ENCODE assay signal across 12 cellular contexts in the genomic region with DNA sequence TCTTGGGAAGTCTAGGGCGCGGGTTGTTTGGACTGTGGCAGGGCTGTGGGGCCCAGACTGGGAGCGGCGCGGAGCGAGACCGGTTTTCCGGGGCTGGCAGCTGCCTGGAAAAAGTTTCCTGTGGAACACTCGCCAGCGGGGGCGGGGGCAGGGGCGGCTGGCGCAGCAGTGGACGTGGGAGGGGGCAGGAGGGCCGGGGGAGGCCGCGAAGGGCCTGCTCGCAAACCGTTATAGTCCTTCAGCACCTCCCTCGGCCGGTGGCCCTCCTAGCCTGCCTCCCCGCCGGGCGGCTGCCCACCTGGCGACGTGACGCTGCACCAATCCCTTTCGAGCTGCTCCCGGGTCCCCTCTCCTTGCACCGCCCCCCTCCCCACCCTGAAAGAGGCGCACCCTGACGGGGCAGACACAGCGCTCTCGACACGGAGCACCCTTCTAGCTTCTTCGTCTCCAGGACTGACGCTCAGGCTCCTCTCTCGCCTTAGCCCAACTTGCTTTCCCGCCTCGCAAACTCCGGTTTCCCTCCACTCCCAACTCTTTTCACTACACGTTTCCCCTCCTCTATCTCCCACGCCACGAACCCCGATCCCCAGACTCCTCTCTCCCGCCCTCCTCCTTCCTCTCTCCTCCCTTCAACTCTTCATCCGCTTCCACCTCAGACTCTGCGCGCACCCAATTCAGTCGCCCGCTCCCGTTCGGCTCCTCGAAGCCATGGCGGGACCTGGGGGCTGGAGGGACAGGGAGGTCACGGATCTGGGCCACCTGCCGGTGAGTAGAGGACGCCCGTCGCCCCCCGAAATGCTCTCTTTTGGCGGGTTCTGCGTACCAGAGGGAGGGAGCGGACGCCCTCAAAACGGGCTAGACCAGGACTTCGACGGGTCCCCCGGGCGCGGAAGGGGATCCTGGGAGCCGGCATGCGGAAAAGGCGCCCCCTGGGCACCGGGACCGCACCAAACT. TPM values are rescaled to one million over a fixed set of nuclear protein-coding genes. Genes with fewer than 3 reads are reported as not detected.
A peak's percentile ranks its signal among the peaks of the same experiment; 100 is the strongest.
DNase-seq lines count a peak whose midpoint lies in the region; ATAC-seq and TF ChIP-seq lines count a peak whose summit lies in the region.
"Had no signal": no experiment of that assay in that cellular context is flagged by ENCODE, and none has a peak within 500 bp of the region (broad histone marks: within the 10 kb centered on the region; RNA-seq: fewer than 3 reads in every experiment).

A gene with protein sequence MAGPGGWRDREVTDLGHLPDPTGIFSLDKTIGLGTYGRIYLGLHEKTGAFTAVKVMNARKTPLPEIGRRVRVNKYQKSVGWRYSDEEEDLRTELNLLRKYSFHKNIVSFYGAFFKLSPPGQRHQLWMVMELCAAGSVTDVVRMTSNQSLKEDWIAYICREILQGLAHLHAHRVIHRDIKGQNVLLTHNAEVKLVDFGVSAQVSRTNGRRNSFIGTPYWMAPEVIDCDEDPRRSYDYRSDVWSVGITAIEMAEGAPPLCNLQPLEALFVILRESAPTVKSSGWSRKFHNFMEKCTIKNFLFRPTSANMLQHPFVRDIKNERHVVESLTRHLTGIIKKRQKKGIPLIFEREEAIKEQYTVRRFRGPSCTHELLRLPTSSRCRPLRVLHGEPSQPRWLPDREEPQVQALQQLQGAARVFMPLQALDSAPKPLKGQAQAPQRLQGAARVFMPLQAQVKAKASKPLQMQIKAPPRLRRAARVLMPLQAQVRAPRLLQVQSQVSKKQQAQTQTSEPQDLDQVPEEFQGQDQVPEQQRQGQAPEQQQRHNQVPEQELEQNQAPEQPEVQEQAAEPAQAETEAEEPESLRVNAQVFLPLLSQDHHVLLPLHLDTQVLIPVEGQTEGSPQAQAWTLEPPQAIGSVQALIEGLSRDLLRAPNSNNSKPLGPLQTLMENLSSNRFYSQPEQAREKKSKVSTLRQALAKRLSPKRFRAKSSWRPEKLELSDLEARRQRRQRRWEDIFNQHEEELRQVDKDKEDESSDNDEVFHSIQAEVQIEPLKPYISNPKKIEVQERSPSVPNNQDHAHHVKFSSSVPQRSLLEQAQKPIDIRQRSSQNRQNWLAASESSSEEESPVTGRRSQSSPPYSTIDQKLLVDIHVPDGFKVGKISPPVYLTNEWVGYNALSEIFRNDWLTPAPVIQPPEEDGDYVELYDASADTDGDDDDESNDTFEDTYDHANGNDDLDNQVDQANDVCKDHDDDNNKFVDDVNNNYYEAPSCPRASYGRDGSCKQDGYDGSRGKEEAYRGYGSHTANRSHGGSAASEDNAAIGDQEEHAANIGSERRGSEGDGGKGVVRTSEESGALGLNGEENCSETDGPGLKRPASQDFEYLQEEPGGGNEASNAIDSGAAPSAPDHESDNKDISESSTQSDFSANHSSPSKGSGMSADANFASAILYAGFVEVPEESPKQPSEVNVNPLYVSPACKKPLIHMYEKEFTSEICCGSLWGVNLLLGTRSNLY (N-terminal part only) (plus strand): TSS at position 402 of the 954 bp plus-strand sequence. CDS start 307 bp downstream, at position 709.

- H3K4me1 Mint-ChIP-seq in nephron: peaks cover 43% of the 10 kb centered on the region
- no peaks in the 10 kb centered on the region for H3K4me1 Mint-ChIP-seq in CD4-positive, alpha-beta T cell (ENCODE audit: low read depth)
- H3K4me1 Mint-ChIP-seq: natural killer cell had no signal

- no peaks in the 10 kb centered on the region for H3K9me3 ChIP-seq in upper lobe of right lung
- no peaks in the 10 kb centered on the region for H3K9me3 ChIP-seq in CD4-positive, alpha-beta T cell (ENCODE audit: control insufficient read depth, low read length)

- intact Hi-C loops in upper lobe of right lung (cut with DNase I): no loop called here
- intact Hi-C loops in CD4-positive, alpha-beta T cell (cut with DNase I, micrococcal nuclease): no loop called here

- POLR2A ChIA-PET in CD4-positive, alpha-beta T cell (lab: Charles Lee): no interaction called here

- ATAC-seq in upper lobe of right lung: peak; percentile 31
- ATAC-seq in CD4-positive, alpha-beta T cell (ENCODE audit: poor library complexity): no peak
- ATAC-seq in HG03159 (IDR thresholded peaks at IDR 0.05; ENCODE audit: unreplicated experiment): no peak
- ATAC-seq: natural killer cell had no signal

- no peak within 1 kb of the TSS for H3K27ac ChIP-seq in upper lobe of right lung
- no peak within 1 kb of the TSS for H3K27ac ChIP-seq in CD4-positive, alpha-beta T cell (ENCODE audit: low read depth, low read length)

- DNase-seq in NCI-H510A (lab: John Stamatoyannopoulos, UW) (peak; percentile 0), NCI-H510A treated with DMSO at 0.1 percent for 48 hours (lab: John Stamatoyannopoulos, UW) (no peak), glomerular visceral epithelial cell (ENCODE audit: extremely low spot score) (peak; percentile 82), upper lobe of right lung (peak; percentile 51), DMS 273 treated with DMSO at 0.1 percent for 48 hours (lab: John Stamatoyannopoulos, UW) (no peak)
- no peak for DNase-seq in CD4-positive, alpha-beta T cell
- DNase-seq: natural killer cell, NCI-H1417 treated with DMSO at 0.1 percent for 48 hours, SHP77 had no signal

- no peaks in the 10 kb centered on the region for H3K4me1 ChIP-seq in upper lobe of right lung

- CTCF ChIA-PET in CD4-positive, alpha-beta T cell (lab: Charles Lee): no interaction called here

- H3K27ac Mint-ChIP-seq in nephron: peak within 1 kb of the TSS; percentile 92 to 95 (median 94)
- H3K27ac Mint-ChIP-seq in CD4-positive, alpha-beta T cell: no peak within 1 kb of the TSS
- H3K27ac Mint-ChIP-seq: natural killer cell had no signal

- H3K9me3 Mint-ChIP-seq in nephron: peaks cover 4% of the 10 kb centered on the region
- H3K9me3 Mint-ChIP-seq in CD4-positive, alpha-beta T cell: no peaks in the 10 kb centered on the region

- TF ChIP-seq CTCF in nephron (IDR thresholded peaks at IDR 0.05; ENCODE audit: unreplicated experiment in 3 of 3) (no peak), upper lobe of right lung (IDR thresholded peaks at IDR 0.05) (no peak)
- no peak for TF ChIP-seq CTCF in CD4-positive, alpha-beta T cell (IDR thresholded peaks at IDR 0.05)

- H3K4me3 ChIP-seq in upper lobe of right lung: peak within 1 kb of the TSS; percentile 3

- peaks cover 13% of the 10 kb centered on the region for H3K27me3 Mint-ChIP-seq in nephron (ENCODE audit: low read depth)
- H3K27me3 Mint-ChIP-seq in CD4-positive, alpha-beta T cell: peaks cover 18% of the 10 kb centered on the region

- H3K36me3 ChIP-seq in upper lobe of right lung: no peaks in the 10 kb centered on the region

- H3K36me3 Mint-ChIP-seq in nephron (ENCODE audit: low read depth): no peaks in the 10 kb centered on the region
- H3K36me3 Mint-ChIP-seq in CD4-positive, alpha-beta T cell (ENCODE audit: low read depth): no peaks in the 10 kb centered on the region

- peaks cover 8% of the 10 kb centered on the region for H3K27me3 ChIP-seq in upper lobe of right lung
- H3K27me3 ChIP-seq in CD4-positive, alpha-beta T cell (ENCODE audit: control insufficient read depth, insufficient read depth, low read length): peaks cover 9% of the 10 kb centered on the region

- peak within 1 kb of the TSS; percentile 90 to 95 (median 94) for H3K4me3 Mint-ChIP-seq in nephron
- no peak within 1 kb of the TSS for H3K4me3 Mint-ChIP-seq in CD4-positive, alpha-beta T cell
- H3K4me3 Mint-ChIP-seq: natural killer cell had no signal

RNA-seq across cellular contexts. Expression of the gene that starts here (rescaled TPM):
- total RNA-seq in upper lobe of right lung: 1.3 TPM
- not detected for total RNA-seq in CD4-positive, alpha-beta T cell
- total RNA-seq: A172, natural killer cell had no signal

Comparison
In these comparisons a context has a peak if more than half of its experiments do, and no peak if none do; other contexts are left out.
1. DNase-seq: peak in NCI-H510A (single experiment), glomerular visceral epithelial cell (single experiment) and upper lobe of right lung (single experiment); none in NCI-H510A treated with DMSO at 0.1 percent for 48 hours (single experiment), CD4-positive, alpha-beta T cell (0 of 10) and DMS 273 treated with DMSO at 0.1 percent for 48 hours (single experiment).